1 cellular context compared by ENCODE assay signal in the genomic region with DNA sequence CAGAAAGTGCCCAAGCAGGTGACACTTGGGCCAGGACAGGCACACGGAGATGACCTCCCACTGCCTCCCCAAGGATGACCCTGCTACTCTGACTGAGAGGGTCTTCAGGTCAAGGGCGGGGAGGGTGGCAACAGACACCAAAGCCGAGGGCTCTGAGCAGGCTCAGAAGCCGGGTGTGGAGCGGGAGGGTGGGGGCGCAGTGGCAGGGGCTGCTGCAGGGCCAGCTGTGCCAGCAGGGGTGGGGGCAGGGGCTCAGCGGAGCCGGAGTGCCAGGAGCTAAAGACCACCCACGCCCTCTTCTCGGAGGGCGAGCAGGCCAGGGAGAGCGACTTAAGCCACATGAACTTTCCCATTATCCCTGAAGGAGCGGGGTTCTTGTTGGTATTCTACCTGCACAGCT.
TF ChIP-seq lines count a peak whose summit lies in the region.

No MANE protein-coding gene starts in this region.

TF ChIP-seq in IMR-90, 13 proteins besides CTCF, POLR2A, EP300 and RAD21:
- no peak for TF ChIP-seq MXI1 (IDR thresholded peaks at IDR 0.05; ENCODE audit: borderline replicate concordance, low read depth, low read length)
- no peak for TF ChIP-seq CHD1 (IDR thresholded peaks at IDR 0.05; ENCODE audit: low read depth, low read length)
- no peak for TF ChIP-seq CEBPB (IDR thresholded peaks at IDR 0.05; ENCODE audit: low read depth, low read length)
- TF ChIP-seq, protein P1, sequence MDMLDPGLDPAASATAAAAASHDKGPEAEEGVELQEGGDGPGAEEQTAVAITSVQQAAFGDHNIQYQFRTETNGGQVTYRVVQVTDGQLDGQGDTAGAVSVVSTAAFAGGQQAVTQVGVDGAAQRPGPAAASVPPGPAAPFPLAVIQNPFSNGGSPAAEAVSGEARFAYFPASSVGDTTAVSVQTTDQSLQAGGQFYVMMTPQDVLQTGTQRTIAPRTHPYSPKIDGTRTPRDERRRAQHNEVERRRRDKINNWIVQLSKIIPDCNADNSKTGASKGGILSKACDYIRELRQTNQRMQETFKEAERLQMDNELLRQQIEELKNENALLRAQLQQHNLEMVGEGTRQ (IDR thresholded peaks at IDR 0.05; ENCODE audit: low read depth, low read length), result no peak
- no peak for TF ChIP-seq MAFK (IDR thresholded peaks at IDR 0.05; ENCODE audit: low read depth, low read length)
- TF ChIP-seq FOS (IDR thresholded peaks at IDR 0.05; ENCODE audit: low read depth, low read length), result no peak
- TF ChIP-seq RCOR1 (IDR thresholded peaks at IDR 0.05; ENCODE audit: insufficient replicate concordance, low read length), result no peak
- TF ChIP-seq BHLHE40 (IDR thresholded peaks at IDR 0.05; ENCODE audit: low read depth, low read length), result no peak
- TF ChIP-seq MAZ (IDR thresholded peaks at IDR 0.05; ENCODE audit: borderline replicate concordance, low read depth, low read length), result no peak
- TF ChIP-seq, protein P2, sequence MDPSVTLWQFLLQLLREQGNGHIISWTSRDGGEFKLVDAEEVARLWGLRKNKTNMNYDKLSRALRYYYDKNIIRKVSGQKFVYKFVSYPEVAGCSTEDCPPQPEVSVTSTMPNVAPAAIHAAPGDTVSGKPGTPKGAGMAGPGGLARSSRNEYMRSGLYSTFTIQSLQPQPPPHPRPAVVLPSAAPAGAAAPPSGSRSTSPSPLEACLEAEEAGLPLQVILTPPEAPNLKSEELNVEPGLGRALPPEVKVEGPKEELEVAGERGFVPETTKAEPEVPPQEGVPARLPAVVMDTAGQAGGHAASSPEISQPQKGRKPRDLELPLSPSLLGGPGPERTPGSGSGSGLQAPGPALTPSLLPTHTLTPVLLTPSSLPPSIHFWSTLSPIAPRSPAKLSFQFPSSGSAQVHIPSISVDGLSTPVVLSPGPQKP (IDR thresholded peaks at IDR 0.05; ENCODE audit: borderline replicate concordance, low read depth, low read length), result no peak
- TF ChIP-seq NFE2L2 (IDR thresholded peaks at IDR 0.05; ENCODE audit: low read depth, low read length), result no peak
- TF ChIP-seq SMC3 (IDR thresholded peaks at IDR 0.05; ENCODE audit: low read depth, low read length), result no peak
- no peak for TF ChIP-seq RFX5 (IDR thresholded peaks at IDR 0.05; ENCODE audit: low read depth, low read length)
